14 cellular contexts compared by ENCODE assay signal in genomic region chr10:12358863-12359647, GRCh38. TPM values are rescaled to one million over a fixed set of nuclear protein-coding genes. Genes with fewer than 3 reads are reported as not detected.
DNase-seq lines count a peak whose midpoint lies in the region; ATAC-seq and TF ChIP-seq lines count a peak whose summit lies in the region.
"Had no signal": no experiment of that assay in that cellular context is flagged by ENCODE, and none has a peak within 500 bp of the region (broad histone marks: within the 10 kb centered on the region; RNA-seq: fewer than 3 reads in every experiment).

No MANE protein-coding gene starts in this region.

- no peak overlapping the region for H3K4me3 ChIP-seq in stomach
- H3K4me3 ChIP-seq: breast epithelium, SK-N-MC had no signal

- no peak for TF ChIP-seq EP300 in stomach (IDR thresholded peaks at IDR 0.05)

- peaks cover 0 to 6% (median 0%) of the 10 kb centered on the region in 3 donors for H3K27me3 ChIP-seq in stomach
- H3K27me3 ChIP-seq: breast epithelium had no signal

- WGBS in stomach, 5 donors = 50 to 66% (median 60%) methylated on average over 11 of the region's 11 CpGs

- no peaks in the 10 kb centered on the region for H3K36me3 ChIP-seq in stomach
- H3K36me3 ChIP-seq: breast epithelium had no signal

- H3K27ac ChIP-seq in stomach = no peak overlapping the region
- H3K27ac ChIP-seq: breast epithelium, SK-N-MC, VCaP had no signal

- H3K27ac Mint-ChIP-seq in naive B cell = peak overlapping the region in 5 of 6 donors; percentile 56 to 96 (median 82)
- H3K27ac Mint-ChIP-seq: activated T-helper 1 cell treated with anti-CD3 and anti-CD28 coated beads, Interleukin-12 subunit alpha, Interleukin-12 subunit beta, Interleukin-2, Interleukin-4 antibody, amounts not matched to agents 30 ng/mL and 10 ng/mL and 1 ng/mL, durations not matched to agents 14 hours and 24 hours and 36 hours had no signal

- H3K27me3 Mint-ChIP-seq in naive B cell = no peaks in the 10 kb centered on the region

- H3K36me3 Mint-ChIP-seq in naive B cell = peaks cover 6 to 7% of the 10 kb centered on the region in 2 donors

- H3K9me3 ChIP-seq in stomach = no peaks in the 10 kb centered on the region
- H3K9me3 ChIP-seq: breast epithelium had no signal

- no peak for TF ChIP-seq POLR2A in stomach (IDR thresholded peaks at IDR 0.05)

- H3K4me3 Mint-ChIP-seq in naive B cell = peak overlapping the region in 4 of 8 donors; percentile 7 to 16 (median 11)
- H3K4me3 Mint-ChIP-seq: activated T-helper 1 cell treated with anti-CD3 and anti-CD28 coated beads, Interleukin-12 subunit alpha, Interleukin-12 subunit beta, Interleukin-2, Interleukin-4 antibody, amounts not matched to agents 30 ng/mL and 10 ng/mL and 1 ng/mL, durations not matched to agents 14 hours and 24 hours and 36 hours had no signal

- H3K4me1 ChIP-seq in stomach = peaks cover 0 to 35% (median 13%) of the 10 kb centered on the region in 4 donors
- H3K4me1 ChIP-seq: breast epithelium had no signal

- H3K4me1 Mint-ChIP-seq in naive B cell = peaks cover 55 to 94% (median 92%) of the 10 kb centered on the region in 3 donors

- TF ChIP-seq CTCF in stomach (IDR thresholded peaks at IDR 0.05) = no peak

- intact Hi-C loops in stomach (cut with DNase I; ENCODE audit: low total_unique reads) = no loop called here

- peak; percentile 13 for DNase-seq in stimulated activated naive CD4-positive, alpha-beta T cell treated with Interleukin-2 at 50 U/mL for 16 hours (lab: John Stamatoyannopoulos, UW)
- DNase-seq in stimulated activated naive CD4-positive, alpha-beta T cell (lab: John Stamatoyannopoulos, UW) = no peak
- DNase-seq in cerebellar cortex (ENCODE audit: low spot score) (peak; percentile 86), naive B cell (no peak), stomach (no peak), SHP77 treated with DMSO at 0.1 percent for 48 hours (lab: John Stamatoyannopoulos, UW) (no peak)
- DNase-seq: EL, glutamatergic neuron had no signal

- ATAC-seq in naive B cell (ENCODE audit: low read depth in 2 of 2) (peak in 1 of 2 donors; percentile 21), HG03280 (IDR thresholded peaks at IDR 0.05; ENCODE audit: unreplicated experiment) (no peak), GM19328 (IDR thresholded peaks at IDR 0.05; ENCODE audit: unreplicated experiment) (no peak)

- no peaks in the 10 kb centered on the region for H3K9me3 Mint-ChIP-seq in naive B cell
- H3K9me3 Mint-ChIP-seq: activated T-helper 1 cell treated with anti-CD3 and anti-CD28 coated beads, Interleukin-12 subunit alpha, Interleukin-12 subunit beta, Interleukin-2, Interleukin-4 antibody, amounts not matched to agents 30 ng/mL and 10 ng/mL and 1 ng/mL, durations not matched to agents 14 hours and 24 hours and 36 hours had no signal

RNA-seq across cellular contexts. Expression of gene CAMK1D, which starts 9.7 kb away (rescaled TPM):
- polyA plus RNA-seq in naive B cell (ENCODE audit: low read depth in 6 of 6) = 10 to 100 TPM; 12.2 to 54.1 (median 35.6) TPM
- 10 to 100 TPM in 1 of 5 donors, 1 to 10 TPM in 4; 3.1 to 26.9 (median 7.7) TPM for total RNA-seq in stomach
- polyA plus RNA-seq in stomach = 1 to 10 TPM; 1.4 to 2.0 (median 1.9) TPM

Comparison
In these comparisons a context has a peak if more than half of its experiments do, and no peak if none do; other contexts are left out.
1. DNase-seq: peak in stimulated activated naive CD4-positive, alpha-beta T cell treated with Interleukin-2 at 50 U/mL for 16 hours (single experiment) and cerebellar cortex (single experiment); none in stimulated activated naive CD4-positive, alpha-beta T cell (0 of 6), naive B cell (single experiment), stomach (single experiment) and SHP77 treated with DMSO at 0.1 percent for 48 hours (single experiment).
2. RNA of gene CAMK1D, which starts 9.7 kb away (polyA plus RNA-seq): 12.2 to 54.1 TPM in naive B cell; 1.4 to 2.0 TPM in stomach; every median in the first group is over 4 times any median in the second.